ENCODE assay signal across 18 cellular contexts in genomic region chr15:32675474-32675873, GRCh38. TPM values are rescaled to one million over a fixed set of nuclear protein-coding genes. Genes with fewer than 3 reads are reported as not detected.
"Had no signal": no experiment of that assay in that cellular context is flagged by ENCODE, and none has a peak within 500 bp of the region (broad histone marks: within the 10 kb centered on the region; RNA-seq: fewer than 3 reads in every experiment).

No MANE protein-coding gene starts in this region.

- H3K9me3 ChIP-seq: ascending aorta, heart right ventricle, left ventricle myocardium inferior, sigmoid colon, testis had no signal

- DNase-seq: activated CD4-positive, alpha-beta memory T cell treated with anti-CD3 and anti-CD28 coated beads, Interleukin-2, amount 10 ng/mL, durations not matched to agents 7 days and 5 days; activated CD4-positive, alpha-beta T cell treated with anti-CD3 and anti-CD28 coated beads for 36 hours; activated CD8-positive, alpha-beta memory T cell treated with anti-CD3 and anti-CD28 coated beads, Interleukin-2, amount 50 U/mL, for 4 hours; activated gamma-delta T cell treated with Interleukin-2 at 50 U/mL for 16 hours; activated naive CD8-positive, alpha-beta T cell treated with anti-CD3 and anti-CD28 coated beads for 36 hours; activated T-cell treated with anti-CD3 and anti-CD28 coated beads, Interleukin-2, amount 50 U/mL, for 72 hours; heart right ventricle; left ventricle myocardium inferior; mesenchymal stem cell; nephron progenitor cell; sigmoid colon; stimulated activated CD4-positive, alpha-beta T cell treated with anti-CD3 and anti-CD28 coated beads, Interleukin-12 subunit alpha, Interleukin-12 subunit beta, amount 100 ng/mL, for 4 hours; stimulated activated naive CD4-positive, alpha-beta T cell; T1000; testis had no signal

- H3K4me1 ChIP-seq: ascending aorta, left ventricle myocardium inferior, testis had no signal

- H3K4me3 ChIP-seq: ascending aorta, heart right ventricle, left ventricle myocardium inferior, sigmoid colon, testis had no signal

- ATAC-seq: activated CD4-positive, alpha-beta T cell treated with anti-CD3 and anti-CD28 coated beads for 36 hours; activated T-cell treated with anti-CD3 and anti-CD28 coated beads, Interleukin-2, amount 50 U/mL, for 72 hours; heart right ventricle had no signal

- H3K36me3 ChIP-seq: ascending aorta, heart right ventricle, left ventricle myocardium inferior, sigmoid colon, WERI-Rb-1 had no signal

- H3K27me3 ChIP-seq: ascending aorta, sigmoid colon, testis had no signal

- H3K27ac ChIP-seq: ascending aorta, heart right ventricle, left ventricle myocardium inferior, testis, WERI-Rb-1 had no signal

RNA-seq across cellular contexts. Expression of gene SCG5, which starts 34.0 kb away (rescaled TPM):
- total RNA-seq: ascending aorta, left ventricle myocardium inferior had no signal

RNA-seq across cellular contexts. Expression of gene GREM1, which starts 42.3 kb away (rescaled TPM):
- total RNA-seq: activated CD4-positive, alpha-beta memory T cell treated with anti-CD3 and anti-CD28 coated beads, Interleukin-2, amount 10 ng/mL, durations not matched to agents 7 days and 5 days; activated CD4-positive, alpha-beta T cell treated with anti-CD3 and anti-CD28 coated beads for 36 hours; activated naive CD8-positive, alpha-beta T cell treated with anti-CD3 and anti-CD28 coated beads for 36 hours; ascending aorta; endothelial cell of umbilical vein had no signal
- polyA plus RNA-seq: endothelial cell of umbilical vein had no signal
